In the genomic region with DNA sequence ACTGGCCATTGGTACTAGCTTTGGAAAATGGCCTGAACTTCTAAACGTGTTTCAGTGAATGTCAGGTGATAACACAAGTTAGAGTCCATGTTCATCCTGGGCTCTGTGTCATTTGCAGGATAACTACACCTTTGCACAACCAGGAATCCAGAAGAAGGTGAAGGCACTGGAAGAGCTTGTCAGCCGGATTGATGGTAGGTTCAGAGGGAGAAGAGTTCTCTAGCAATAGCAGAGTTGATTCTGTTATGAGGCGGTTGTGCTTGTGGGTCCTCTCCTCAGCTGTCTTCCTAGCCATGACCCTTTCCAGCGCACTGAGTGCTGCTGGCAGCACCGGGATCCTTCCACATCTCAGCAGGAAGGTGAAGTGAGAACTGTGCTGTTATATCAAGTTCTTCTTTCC, we compare ENCODE assay signal across 28 cellular contexts. TPM values are rescaled to one million over a fixed set of nuclear protein-coding genes. Genes with fewer than 3 reads are reported as not detected.
"Had no signal": no experiment of that assay in that cellular context is flagged by ENCODE, and none has a peak within 500 bp of the region (broad histone marks: within the 10 kb centered on the region; RNA-seq: fewer than 3 reads in every experiment).

No MANE protein-coding gene starts in this region.

- H3K4me2 ChIP-seq: SK-N-SH had no signal

- ATAC-seq: activated CD8-positive, alpha-beta T cell treated with anti-CD3 and anti-CD28 coated beads, Interleukin-2, amount 10 ng/mL, durations not matched to agents 7 days and 5 days; activated naive CD4-positive, alpha-beta T cell treated with anti-CD3 and anti-CD28 coated beads, Interleukin-2, amount 50 U/mL, for 72 hours; body of pancreas; Panc1 had no signal

- H3K27ac ChIP-seq: adrenal gland, body of pancreas, breast epithelium, SJSA1, WERI-Rb-1 had no signal

- H3K27me3 ChIP-seq: adrenal gland, body of pancreas, breast epithelium, SJSA1 had no signal

- H3K9me3 Mint-ChIP-seq: activated naive CD4-positive, alpha-beta T cell treated with anti-CD3 and anti-CD28 coated beads for 36 hours; activated naive CD4-positive, alpha-beta T cell treated with anti-CD3 and anti-CD28 coated beads, Interleukin-2, amount 50 U/mL, for 72 hours had no signal

- H3K36me3 ChIP-seq: breast epithelium had no signal

- H3K36me3 Mint-ChIP-seq: activated naive CD4-positive, alpha-beta T cell treated with anti-CD3 and anti-CD28 coated beads, Interleukin-2, amount 50 U/mL, for 72 hours had no signal

- H3K9me3 ChIP-seq: adrenal gland, body of pancreas, breast epithelium, SJSA1, SK-N-SH had no signal

- H3K4me3 Mint-ChIP-seq: activated CD8-positive, alpha-beta T cell treated with anti-CD3 and anti-CD28 coated beads, Interleukin-2, amount 10 ng/mL, durations not matched to agents 7 days and 5 days; activated naive CD4-positive, alpha-beta T cell treated with anti-CD3 and anti-CD28 coated beads for 36 hours had no signal

- H3K9ac ChIP-seq: SK-N-SH had no signal

- H3K27ac Mint-ChIP-seq: activated CD8-positive, alpha-beta T cell treated with anti-CD3 and anti-CD28 coated beads, Interleukin-2, amount 10 ng/mL, durations not matched to agents 7 days and 5 days; activated naive CD4-positive, alpha-beta T cell treated with anti-CD3 and anti-CD28 coated beads, Interleukin-2, amount 50 U/mL, for 72 hours had no signal

- H3K4me1 ChIP-seq: adrenal gland, body of pancreas, breast epithelium had no signal

- H3K4me3 ChIP-seq: adrenal gland, body of pancreas, breast epithelium, SJSA1 had no signal

- DNase-seq: activated CD4-positive, alpha-beta T cell treated with anti-CD3 and anti-CD28 coated beads for 1 hour; activated CD4-positive, alpha-beta T cell treated with anti-CD3 and anti-CD28 coated beads for 48 hours; activated CD4-positive, alpha-beta T cell treated with anti-CD3 and anti-CD28 coated beads, Interleukin-2, amount 50 U/mL, for 4 hours; activated CD4-positive, CD25-positive, alpha-beta regulatory T cell; activated CD8-positive, alpha-beta memory T cell treated with anti-CD3 and anti-CD28 coated beads, Interleukin-2, amount 50 U/mL, for 48 hours; activated CD8-positive, alpha-beta T cell treated with anti-CD3 and anti-CD28 coated beads, Interleukin-2, amount 10 ng/mL, durations not matched to agents 7 days and 5 days; activated gamma-delta T cell treated with Interleukin-2 at 50 U/mL for 16 hours; activated naive CD4-positive, alpha-beta T cell treated with anti-CD3 and anti-CD28 coated beads for 36 hours; adrenal gland; body of pancreas; Karpas-422; NCI-H1048; NCI-H1105 treated with DMSO at 0.1 percent for 48 hours; NCI-H1436; NCI-H1694; NCI-H1930; NCI-H2081 treated with DMSO at 0.1 percent for 48 hours; NCI-H226; NCI-H524 treated with DMSO at 0.1 percent for 48 hours; SHP77; SK-N-SH; T-helper 2 cell; T-helper 9 cell; WERI-Rb-1 had no signal

RNA-seq across cellular contexts. Expression of a gene that starts 55.8 kb away (rescaled TPM):
- total RNA-seq: body of pancreas had no signal
